In genomic region chr17:79822583-79823124, GRCh38 we compare ENCODE assay signal across 1 cellular context.
TF ChIP-seq lines count a peak whose summit lies in the region.

No MANE protein-coding gene starts in this region.

TF ChIP-seq in HepG2, 621 proteins besides CTCF, POLR2A, EP300 and RAD21 (continued from another document and continues in another):
- TF ChIP-seq E2F1 (CRISPR knock-in tag; IDR thresholded peaks at IDR 0.05) (peak; percentile 90), DR1 (CRISPR knock-in tag; IDR thresholded peaks at IDR 0.05) (no peak), ZNF10 (CRISPR knock-in tag; IDR thresholded peaks at IDR 0.05; ENCODE audit: borderline replicate concordance, low read depth) (no peak), SP5 (CRISPR knock-in tag; IDR thresholded peaks at IDR 0.05; ENCODE audit: borderline replicate concordance, low read depth) (peak; percentile 81), DDIT3 (CRISPR knock-in tag; IDR thresholded peaks at IDR 0.05) (peak; percentile 84; the same call in 1 of the 2 replicates), ZNF224 (CRISPR knock-in tag; IDR thresholded peaks at IDR 0.05) (peak; percentile 24; the same call in 1 of the 2 replicates), ZNF672 (CRISPR knock-in tag; IDR thresholded peaks at IDR 0.05) (no peak), SAP130 (CRISPR knock-in tag; IDR thresholded peaks at IDR 0.05; ENCODE audit: low read depth) (peak; percentile 94), DNMT1 (CRISPR knock-in tag; IDR thresholded peaks at IDR 0.05) (0 out of 2 replicates have a peak, but pooled peaks have one; percentile 27), ZFP37 (CRISPR knock-in tag; IDR thresholded peaks at IDR 0.05; ENCODE audit: borderline replicate concordance) (0 out of 2 replicates have a peak, but pooled peaks have one; percentile 42), TOE1 (CRISPR knock-in tag; IDR thresholded peaks at IDR 0.05) (0 out of 2 replicates have a peak, but pooled peaks have one; percentile 50), SP2 (CRISPR knock-in tag; IDR thresholded peaks at IDR 0.05) (no peak), KDM5B (CRISPR knock-in tag; IDR thresholded peaks at IDR 0.05; ENCODE audit: borderline replicate concordance) (peak; percentile 69; the same call in 1 of the 2 replicates), RBM22 (optimal IDR thresholded peaks at IDR 0.05; ENCODE audit: low read length) (no peak), ZNF850 (CRISPR knock-in tag; conservative IDR thresholded peaks at IDR 0.05) (no peak), RARG (CRISPR knock-in tag; IDR thresholded peaks at IDR 0.05; ENCODE audit: low read depth) (no peak), NONO (IDR thresholded peaks at IDR 0.05) (no peak), NONO (CRISPR knock-in tag; conservative IDR thresholded peaks at IDR 0.05) (peak; percentile 80), SCMH1 (CRISPR knock-in tag; IDR thresholded peaks at IDR 0.05; ENCODE audit: borderline replicate concordance) (no peak), SNAI1 (CRISPR knock-in tag; IDR thresholded peaks at IDR 0.05; ENCODE audit: borderline replicate concordance) (no peak), ZNF580 (CRISPR knock-in tag; IDR thresholded peaks at IDR 0.05; ENCODE audit: borderline replicate concordance, low read depth) (peak; percentile 90; the same call in 1 of the 2 replicates), ZNF317 (CRISPR knock-in tag; IDR thresholded peaks at IDR 0.05) (peak; percentile 84), ZNF136 (CRISPR knock-in tag; IDR thresholded peaks at IDR 0.05; ENCODE audit: low read depth) (peak; percentile 83), HMG20A (CRISPR knock-in tag; IDR thresholded peaks at IDR 0.05; ENCODE audit: borderline replicate concordance) (peak; percentile 93), TMF1 (CRISPR knock-in tag; IDR thresholded peaks at IDR 0.05; ENCODE audit: low read depth) (no peak), U2AF2 (IDR thresholded peaks at IDR 0.05; ENCODE audit: low read depth, low read length) (no peak), PCBP1 (IDR thresholded peaks at IDR 0.05; ENCODE audit: borderline replicate concordance, low read depth, low read length) (no peak), ZNF75D (CRISPR knock-in tag; IDR thresholded peaks at IDR 0.05; ENCODE audit: borderline replicate concordance) (no peak), ZNF451 (CRISPR knock-in tag; IDR thresholded peaks at IDR 0.05) (no peak; the same call in 1 of the 2 replicates), JDP2 (CRISPR knock-in tag; IDR thresholded peaks at IDR 0.05; ENCODE audit: borderline replicate concordance) (no peak; the same call in 1 of the 2 replicates), ZNF280B (CRISPR knock-in tag; IDR thresholded peaks at IDR 0.05; ENCODE audit: borderline replicate concordance) (no peak), ZNF597 (CRISPR knock-in tag; IDR thresholded peaks at IDR 0.05) (no peak), ESRRA (CRISPR knock-in tag; IDR thresholded peaks at IDR 0.05; ENCODE audit: low read depth) (peak; percentile 90), SMAD1 (CRISPR knock-in tag; IDR thresholded peaks at IDR 0.05; ENCODE audit: borderline replicate concordance, low read depth) (no peak), ZNF629 (CRISPR knock-in tag; conservative IDR thresholded peaks at IDR 0.05) (peak; percentile 39; the same call in 1 of the 2 replicates), IKZF4 (CRISPR knock-in tag; IDR thresholded peaks at IDR 0.05; ENCODE audit: borderline replicate concordance, low read depth, not compliant biosample characterization) (no peak), KDM3A (CRISPR knock-in tag; IDR thresholded peaks at IDR 0.05; ENCODE audit: low read depth) (peak; percentile 89; the same call in 1 of the 2 replicates), CEBPG (CRISPR knock-in tag; IDR thresholded peaks at IDR 0.05) (peak; percentile 96), CREB1 (IDR thresholded peaks at IDR 0.05) (no peak), CREB1 (CRISPR knock-in tag; IDR thresholded peaks at IDR 0.05) (peak; percentile 61)
- TF ChIP-seq, protein P1, sequence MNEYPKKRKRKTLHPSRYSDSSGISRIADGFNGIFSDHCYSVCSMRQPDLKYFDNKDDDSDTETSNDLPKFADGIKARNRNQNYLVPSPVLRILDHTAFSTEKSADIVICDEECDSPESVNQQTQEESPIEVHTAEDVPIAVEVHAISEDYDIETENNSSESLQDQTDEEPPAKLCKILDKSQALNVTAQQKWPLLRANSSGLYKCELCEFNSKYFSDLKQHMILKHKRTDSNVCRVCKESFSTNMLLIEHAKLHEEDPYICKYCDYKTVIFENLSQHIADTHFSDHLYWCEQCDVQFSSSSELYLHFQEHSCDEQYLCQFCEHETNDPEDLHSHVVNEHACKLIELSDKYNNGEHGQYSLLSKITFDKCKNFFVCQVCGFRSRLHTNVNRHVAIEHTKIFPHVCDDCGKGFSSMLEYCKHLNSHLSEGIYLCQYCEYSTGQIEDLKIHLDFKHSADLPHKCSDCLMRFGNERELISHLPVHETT (CRISPR knock-in tag; conservative IDR thresholded peaks at IDR 0.05) = no peak; the same call in 1 of the 2 replicates
- TF ChIP-seq, protein P2, sequence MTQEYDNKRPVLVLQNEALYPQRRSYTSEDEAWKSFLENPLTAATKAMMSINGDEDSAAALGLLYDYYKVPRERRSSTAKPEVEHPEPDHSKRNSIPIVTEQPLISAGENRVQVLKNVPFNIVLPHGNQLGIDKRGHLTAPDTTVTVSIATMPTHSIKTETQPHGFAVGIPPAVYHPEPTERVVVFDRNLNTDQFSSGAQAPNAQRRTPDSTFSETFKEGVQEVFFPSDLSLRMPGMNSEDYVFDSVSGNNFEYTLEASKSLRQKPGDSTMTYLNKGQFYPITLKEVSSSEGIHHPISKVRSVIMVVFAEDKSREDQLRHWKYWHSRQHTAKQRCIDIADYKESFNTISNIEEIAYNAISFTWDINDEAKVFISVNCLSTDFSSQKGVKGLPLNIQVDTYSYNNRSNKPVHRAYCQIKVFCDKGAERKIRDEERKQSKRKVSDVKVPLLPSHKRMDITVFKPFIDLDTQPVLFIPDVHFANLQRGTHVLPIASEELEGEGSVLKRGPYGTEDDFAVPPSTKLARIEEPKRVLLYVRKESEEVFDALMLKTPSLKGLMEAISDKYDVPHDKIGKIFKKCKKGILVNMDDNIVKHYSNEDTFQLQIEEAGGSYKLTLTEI (CRISPR knock-in tag; conservative IDR thresholded peaks at IDR 0.05) = no peak
- TF ChIP-seq, protein P3, sequence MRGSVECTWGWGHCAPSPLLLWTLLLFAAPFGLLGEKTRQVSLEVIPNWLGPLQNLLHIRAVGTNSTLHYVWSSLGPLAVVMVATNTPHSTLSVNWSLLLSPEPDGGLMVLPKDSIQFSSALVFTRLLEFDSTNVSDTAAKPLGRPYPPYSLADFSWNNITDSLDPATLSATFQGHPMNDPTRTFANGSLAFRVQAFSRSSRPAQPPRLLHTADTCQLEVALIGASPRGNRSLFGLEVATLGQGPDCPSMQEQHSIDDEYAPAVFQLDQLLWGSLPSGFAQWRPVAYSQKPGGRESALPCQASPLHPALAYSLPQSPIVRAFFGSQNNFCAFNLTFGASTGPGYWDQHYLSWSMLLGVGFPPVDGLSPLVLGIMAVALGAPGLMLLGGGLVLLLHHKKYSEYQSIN (CRISPR knock-in tag; IDR thresholded peaks at IDR 0.05; ENCODE audit: borderline replicate concordance) = no peak
- TF ChIP-seq, protein P4, sequence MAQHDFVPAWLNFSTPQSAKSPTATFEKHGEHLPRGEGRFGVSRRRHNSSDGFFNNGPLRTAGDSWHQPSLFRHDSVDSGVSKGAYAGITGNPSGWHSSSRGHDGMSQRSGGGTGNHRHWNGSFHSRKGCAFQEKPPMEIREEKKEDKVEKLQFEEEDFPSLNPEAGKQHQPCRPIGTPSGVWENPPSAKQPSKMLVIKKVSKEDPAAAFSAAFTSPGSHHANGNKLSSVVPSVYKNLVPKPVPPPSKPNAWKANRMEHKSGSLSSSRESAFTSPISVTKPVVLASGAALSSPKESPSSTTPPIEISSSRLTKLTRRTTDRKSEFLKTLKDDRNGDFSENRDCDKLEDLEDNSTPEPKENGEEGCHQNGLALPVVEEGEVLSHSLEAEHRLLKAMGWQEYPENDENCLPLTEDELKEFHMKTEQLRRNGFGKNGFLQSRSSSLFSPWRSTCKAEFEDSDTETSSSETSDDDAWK (CRISPR knock-in tag; IDR thresholded peaks at IDR 0.05) = no peak
- TF ChIP-seq, protein P5, sequence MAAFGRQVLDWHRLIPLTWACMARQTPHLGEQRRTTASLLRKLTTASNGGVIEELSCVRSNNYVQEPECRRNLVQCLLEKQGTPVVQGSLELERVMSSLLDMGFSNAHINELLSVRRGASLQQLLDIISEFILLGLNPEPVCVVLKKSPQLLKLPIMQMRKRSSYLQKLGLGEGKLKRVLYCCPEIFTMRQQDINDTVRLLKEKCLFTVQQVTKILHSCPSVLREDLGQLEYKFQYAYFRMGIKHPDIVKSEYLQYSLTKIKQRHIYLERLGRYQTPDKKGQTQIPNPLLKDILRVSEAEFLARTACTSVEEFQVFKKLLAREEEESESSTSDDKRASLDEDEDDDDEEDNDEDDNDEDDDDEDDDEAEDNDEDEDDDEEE (CRISPR knock-in tag; IDR thresholded peaks at IDR 0.05) = peak; percentile 39; the same call in 1 of the 2 replicates
- TF ChIP-seq, protein P6, sequence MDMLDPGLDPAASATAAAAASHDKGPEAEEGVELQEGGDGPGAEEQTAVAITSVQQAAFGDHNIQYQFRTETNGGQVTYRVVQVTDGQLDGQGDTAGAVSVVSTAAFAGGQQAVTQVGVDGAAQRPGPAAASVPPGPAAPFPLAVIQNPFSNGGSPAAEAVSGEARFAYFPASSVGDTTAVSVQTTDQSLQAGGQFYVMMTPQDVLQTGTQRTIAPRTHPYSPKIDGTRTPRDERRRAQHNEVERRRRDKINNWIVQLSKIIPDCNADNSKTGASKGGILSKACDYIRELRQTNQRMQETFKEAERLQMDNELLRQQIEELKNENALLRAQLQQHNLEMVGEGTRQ (IDR thresholded peaks at IDR 0.05; ENCODE audit: low read depth, low read length) = no peak
- TF ChIP-seq, protein P6 (CRISPR knock-in tag; IDR thresholded peaks at IDR 0.05; ENCODE audit: borderline replicate concordance) = no peak
- TF ChIP-seq, protein P7, sequence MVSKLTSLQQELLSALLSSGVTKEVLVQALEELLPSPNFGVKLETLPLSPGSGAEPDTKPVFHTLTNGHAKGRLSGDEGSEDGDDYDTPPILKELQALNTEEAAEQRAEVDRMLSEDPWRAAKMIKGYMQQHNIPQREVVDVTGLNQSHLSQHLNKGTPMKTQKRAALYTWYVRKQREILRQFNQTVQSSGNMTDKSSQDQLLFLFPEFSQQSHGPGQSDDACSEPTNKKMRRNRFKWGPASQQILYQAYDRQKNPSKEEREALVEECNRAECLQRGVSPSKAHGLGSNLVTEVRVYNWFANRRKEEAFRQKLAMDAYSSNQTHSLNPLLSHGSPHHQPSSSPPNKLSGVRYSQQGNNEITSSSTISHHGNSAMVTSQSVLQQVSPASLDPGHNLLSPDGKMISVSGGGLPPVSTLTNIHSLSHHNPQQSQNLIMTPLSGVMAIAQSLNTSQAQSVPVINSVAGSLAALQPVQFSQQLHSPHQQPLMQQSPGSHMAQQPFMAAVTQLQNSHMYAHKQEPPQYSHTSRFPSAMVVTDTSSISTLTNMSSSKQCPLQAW (CRISPR knock-in tag; IDR thresholded peaks at IDR 0.05) = 0 out of 2 replicates have a peak, but pooled peaks have one; percentile 71
- TF ChIP-seq, protein P8, sequence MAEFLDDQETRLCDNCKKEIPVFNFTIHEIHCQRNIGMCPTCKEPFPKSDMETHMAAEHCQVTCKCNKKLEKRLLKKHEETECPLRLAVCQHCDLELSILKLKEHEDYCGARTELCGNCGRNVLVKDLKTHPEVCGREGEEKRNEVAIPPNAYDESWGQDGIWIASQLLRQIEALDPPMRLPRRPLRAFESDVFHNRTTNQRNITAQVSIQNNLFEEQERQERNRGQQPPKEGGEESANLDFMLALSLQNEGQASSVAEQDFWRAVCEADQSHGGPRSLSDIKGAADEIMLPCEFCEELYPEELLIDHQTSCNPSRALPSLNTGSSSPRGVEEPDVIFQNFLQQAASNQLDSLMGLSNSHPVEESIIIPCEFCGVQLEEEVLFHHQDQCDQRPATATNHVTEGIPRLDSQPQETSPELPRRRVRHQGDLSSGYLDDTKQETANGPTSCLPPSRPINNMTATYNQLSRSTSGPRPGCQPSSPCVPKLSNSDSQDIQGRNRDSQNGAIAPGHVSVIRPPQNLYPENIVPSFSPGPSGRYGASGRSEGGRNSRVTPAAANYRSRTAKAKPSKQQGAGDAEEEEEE (CRISPR knock-in tag; IDR thresholded peaks at IDR 0.05; ENCODE audit: borderline replicate concordance) = no peak
